17 cellular contexts compared by ENCODE assay signal in genomic region chr7:149825567-149826343, GRCh38. TPM values are rescaled to one million over a fixed set of nuclear protein-coding genes. Genes with fewer than 3 reads are reported as not detected.
"Had no signal": no experiment of that assay in that cellular context is flagged by ENCODE, and none has a peak within 500 bp of the region (broad histone marks: within the 10 kb centered on the region; RNA-seq: fewer than 3 reads in every experiment).

No MANE protein-coding gene starts in this region.

- ATAC-seq: activated T-helper 17 cell treated with anti-CD3 and anti-CD28 coated beads, Interleukin-2, amount 50 U/mL, for 72 hours; effector memory CD8-positive, alpha-beta T cell had no signal

- FAIRE-seq: TTC549 had no signal

- H3K9me3 ChIP-seq: adrenal gland, thyroid gland, uterus had no signal

- H3K36me3 ChIP-seq: adrenal gland, thyroid gland, uterus had no signal

- H3K4me3 ChIP-seq: adrenal gland, lung, thyroid gland, uterus had no signal

- H3K27me3 Mint-ChIP-seq: activated CD4-positive, alpha-beta T cell treated with anti-CD3 and anti-CD28 coated beads, Interleukin-2, amount 10 ng/mL, durations not matched to agents 7 days and 5 days; activated T-helper 17 cell treated with anti-CD3 and anti-CD28 coated beads, Interleukin-2, amount 50 U/mL, for 72 hours had no signal

- DNase-seq: activated B cell treated with CpG ODN at 0.5 μM for 24 hours; activated CD4-positive, alpha-beta T cell treated with anti-CD3 and anti-CD28 coated beads, Interleukin-2, amount 10 ng/mL, durations not matched to agents 7 days and 5 days; activated naive CD4-positive, alpha-beta T cell treated with anti-CD3 and anti-CD28 coated beads for 36 hours; activated T-cell treated with anti-CD3 and anti-CD28 coated beads for 4 hours; adrenal gland; effector memory CD8-positive, alpha-beta T cell; nephron progenitor cell; T-helper 2 cell; thyroid gland; uterus had no signal

- H3K4me3 Mint-ChIP-seq: activated B cell treated with CpG ODN at 0.5 μM for 24 hours; activated CD4-positive, alpha-beta T cell treated with anti-CD3 and anti-CD28 coated beads, Interleukin-2, amount 10 ng/mL, durations not matched to agents 7 days and 5 days; activated naive CD4-positive, alpha-beta T cell treated with anti-CD3 and anti-CD28 coated beads for 36 hours; activated T-helper 17 cell treated with anti-CD3 and anti-CD28 coated beads, Interleukin-2, amount 50 U/mL, for 72 hours; central memory CD8-positive, alpha-beta T cell; effector memory CD8-positive, alpha-beta T cell; nephron progenitor cell had no signal

- H3K27me3 ChIP-seq: adrenal gland, thyroid gland, uterus had no signal

- H3K27ac ChIP-seq: adrenal gland, epithelial cell of prostate, thyroid gland, uterus had no signal

- H3K4me1 Mint-ChIP-seq: activated B cell treated with CpG ODN at 0.5 μM for 24 hours; activated CD4-positive, alpha-beta T cell treated with anti-CD3 and anti-CD28 coated beads, Interleukin-2, amount 10 ng/mL, durations not matched to agents 7 days and 5 days; activated T-helper 17 cell treated with anti-CD3 and anti-CD28 coated beads, Interleukin-2, amount 50 U/mL, for 72 hours; central memory CD8-positive, alpha-beta T cell had no signal

- H3K9me3 Mint-ChIP-seq: activated B cell treated with CpG ODN at 0.5 μM for 24 hours; activated CD4-positive, alpha-beta T cell treated with anti-CD3 and anti-CD28 coated beads, Interleukin-2, amount 10 ng/mL, durations not matched to agents 7 days and 5 days; activated naive CD4-positive, alpha-beta T cell treated with anti-CD3 and anti-CD28 coated beads for 36 hours; activated T-helper 17 cell treated with anti-CD3 and anti-CD28 coated beads, Interleukin-2, amount 50 U/mL, for 72 hours; central memory CD8-positive, alpha-beta T cell; effector memory CD8-positive, alpha-beta T cell; nephron progenitor cell had no signal

- H3K27ac Mint-ChIP-seq: activated B cell treated with CpG ODN at 0.5 μM for 24 hours; activated CD4-positive, alpha-beta T cell treated with anti-CD3 and anti-CD28 coated beads, Interleukin-2, amount 10 ng/mL, durations not matched to agents 7 days and 5 days; activated naive CD4-positive, alpha-beta T cell treated with anti-CD3 and anti-CD28 coated beads for 36 hours; activated T-helper 17 cell treated with anti-CD3 and anti-CD28 coated beads, Interleukin-2, amount 50 U/mL, for 72 hours; effector memory CD8-positive, alpha-beta T cell; nephron progenitor cell had no signal

- H3K4me1 ChIP-seq: adrenal gland, uterus had no signal

RNA-seq across cellular contexts. Expression of gene ZNF467, which starts 52.4 kb away (rescaled TPM):
- total RNA-seq: activated CD8-positive, alpha-beta memory T cell treated with anti-CD3 and anti-CD28 coated beads for 36 hours; kidney epithelial cell had no signal
